In the genomic region with DNA sequence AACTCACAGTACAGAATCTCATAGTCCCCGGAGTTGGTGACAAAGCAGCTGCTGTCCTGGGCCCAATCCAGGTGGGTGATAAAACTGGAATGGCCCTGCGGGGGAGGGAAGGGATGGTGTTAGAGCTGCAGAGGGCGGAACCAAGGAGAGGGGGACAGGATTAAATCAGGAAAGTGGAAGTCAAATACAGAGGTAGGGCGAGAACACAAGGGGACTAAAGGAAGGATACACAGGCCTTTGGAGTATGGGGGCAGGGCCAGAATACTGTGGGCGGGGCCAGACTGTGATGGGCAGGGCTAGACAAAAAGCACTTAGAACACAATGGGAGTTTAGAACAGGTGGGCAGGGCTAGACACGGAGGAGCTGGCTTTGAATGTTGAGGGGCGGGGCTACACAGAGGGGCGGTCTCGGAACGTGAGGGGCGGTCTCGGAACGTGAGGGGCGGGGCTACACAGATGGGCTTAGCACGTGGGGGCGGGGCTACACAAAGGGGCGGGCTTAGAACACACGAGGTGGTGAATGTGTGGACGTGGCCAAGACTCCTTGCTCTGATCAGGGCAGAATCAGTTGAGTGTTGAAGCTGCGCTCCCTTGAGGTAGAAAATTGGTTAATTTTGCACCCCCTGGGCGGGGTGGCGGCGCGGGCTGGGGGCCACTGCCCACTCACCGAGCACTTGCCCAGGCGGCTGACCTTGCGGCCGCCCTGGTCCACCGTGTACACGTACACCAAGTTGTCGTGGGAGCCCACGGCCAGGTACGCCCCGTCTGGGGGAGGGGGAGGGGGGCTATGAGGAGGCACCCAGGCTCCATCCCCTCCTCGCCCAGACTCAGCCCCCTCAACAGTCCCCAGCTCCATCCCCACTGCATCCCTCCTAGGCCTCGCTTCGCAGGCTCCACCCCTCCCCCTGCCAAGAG, we compare ENCODE assay signal across 1 cellular context.
TF ChIP-seq lines count a peak whose summit lies in the region.

No MANE protein-coding gene starts in this region.

TF ChIP-seq in HepG2, 621 proteins besides CTCF, POLR2A, EP300 and RAD21:
- TF ChIP-seq SIN3B (IDR thresholded peaks at IDR 0.05; ENCODE audit: low read length) (no peak), NFE2 (CRISPR knock-in tag; IDR thresholded peaks at IDR 0.05) (no peak), ZNF337 (CRISPR knock-in tag; IDR thresholded peaks at IDR 0.05; ENCODE audit: borderline replicate concordance, low read depth) (no peak), SP140L (CRISPR knock-in tag; IDR thresholded peaks at IDR 0.05; ENCODE audit: borderline replicate concordance) (no peak), DNMT3B (CRISPR knock-in tag; conservative IDR thresholded peaks at IDR 0.05) (no peak), MNT (IDR thresholded peaks at IDR 0.05) (0 out of 2 replicates have a peak, but pooled peaks have one; percentile 7), BHLHE40 (IDR thresholded peaks at IDR 0.05; ENCODE audit: low read length) (peak; percentile 79), SKIL (CRISPR knock-in tag; IDR thresholded peaks at IDR 0.05; ENCODE audit: borderline replicate concordance) (no peak)
- TF ChIP-seq, protein P1, sequence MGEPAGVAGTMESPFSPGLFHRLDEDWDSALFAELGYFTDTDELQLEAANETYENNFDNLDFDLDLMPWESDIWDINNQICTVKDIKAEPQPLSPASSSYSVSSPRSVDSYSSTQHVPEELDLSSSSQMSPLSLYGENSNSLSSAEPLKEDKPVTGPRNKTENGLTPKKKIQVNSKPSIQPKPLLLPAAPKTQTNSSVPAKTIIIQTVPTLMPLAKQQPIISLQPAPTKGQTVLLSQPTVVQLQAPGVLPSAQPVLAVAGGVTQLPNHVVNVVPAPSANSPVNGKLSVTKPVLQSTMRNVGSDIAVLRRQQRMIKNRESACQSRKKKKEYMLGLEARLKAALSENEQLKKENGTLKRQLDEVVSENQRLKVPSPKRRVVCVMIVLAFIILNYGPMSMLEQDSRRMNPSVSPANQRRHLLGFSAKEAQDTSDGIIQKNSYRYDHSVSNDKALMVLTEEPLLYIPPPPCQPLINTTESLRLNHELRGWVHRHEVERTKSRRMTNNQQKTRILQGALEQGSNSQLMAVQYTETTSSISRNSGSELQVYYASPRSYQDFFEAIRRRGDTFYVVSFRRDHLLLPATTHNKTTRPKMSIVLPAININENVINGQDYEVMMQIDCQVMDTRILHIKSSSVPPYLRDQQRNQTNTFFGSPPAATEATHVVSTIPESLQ (CRISPR knock-in tag; conservative IDR thresholded peaks at IDR 0.05): no peak
